ENCODE assay signal across 1 cellular context in genomic region chr7:158694650-158695049, GRCh38.
TF ChIP-seq lines count a peak whose summit lies in the region.

No MANE protein-coding gene starts in this region.

TF ChIP-seq in K562, 482 proteins besides CTCF, POLR2A, EP300 and RAD21 (continues in another document):
- no peak for TF ChIP-seq TAF9B (IDR thresholded peaks at IDR 0.05; ENCODE audit: partially characterized antibody)
- no peak for TF ChIP-seq ZNF224 (CRISPR knock-in tag; IDR thresholded peaks at IDR 0.05)
- TF ChIP-seq CREB3 (tag; conservative IDR thresholded peaks at IDR 0.05; ENCODE audit: low read depth), result no peak
- TF ChIP-seq TRIM25 (IDR thresholded peaks at IDR 0.05; ENCODE audit: borderline replicate concordance), result no peak
- no peak for TF ChIP-seq SRSF7 (optimal IDR thresholded peaks at IDR 0.05; ENCODE audit: low read depth, low read length)
- no peak for TF ChIP-seq ZNF212 (CRISPR knock-in tag; IDR thresholded peaks at IDR 0.05)
- no peak for TF ChIP-seq TFE3 (CRISPR knock-in tag; IDR thresholded peaks at IDR 0.05)
- TF ChIP-seq HDAC3 (IDR thresholded peaks at IDR 0.05; ENCODE audit: borderline replicate concordance, partially characterized antibody), result no peak
- TF ChIP-seq MEF2A (IDR thresholded peaks at IDR 0.05; ENCODE audit: control insufficient read depth, low read depth, low read length), result no peak
- 0 out of 2 replicates have a peak, but pooled peaks have one; percentile 31 for TF ChIP-seq ELF4 (CRISPR knock-in tag; IDR thresholded peaks at IDR 0.05)
- no peak for TF ChIP-seq SREBF1 (IDR thresholded peaks at IDR 0.05; ENCODE audit: borderline replicate concordance, low read depth, low read length)
- no peak for TF ChIP-seq FIP1L1 (IDR thresholded peaks at IDR 0.05; ENCODE audit: low read depth, low read length, poor library complexity, severe bottlenecking)
- TF ChIP-seq PTRF (tag; IDR thresholded peaks at IDR 0.05), result no peak
- no peak for TF ChIP-seq NCOR1 (IDR thresholded peaks at IDR 0.05)
- TF ChIP-seq ZNF699 (CRISPR knock-in tag; IDR thresholded peaks at IDR 0.05; ENCODE audit: insufficient replicate concordance), result no peak
- no peak for TF ChIP-seq GTF2B (IDR thresholded peaks at IDR 0.05; ENCODE audit: extremely low read depth, insufficient read length)
- TF ChIP-seq ATF3 (IDR thresholded peaks at IDR 0.05), result no peak
- TF ChIP-seq ATF3 (CRISPR knock-in tag; conservative IDR thresholded peaks at IDR 0.05), result no peak
- no peak for TF ChIP-seq ZNF707 (CRISPR knock-in tag; conservative IDR thresholded peaks at IDR 0.05)
- TF ChIP-seq ZNF282 (CRISPR knock-in tag; IDR thresholded peaks at IDR 0.05), result no peak
- no peak for TF ChIP-seq ZC3H8 (IDR thresholded peaks at IDR 0.05)
- peak; percentile 38; the same call in 1 of the 2 replicates for TF ChIP-seq RBFOX2 (IDR thresholded peaks at IDR 0.05; ENCODE audit: low read depth, low read length)
- TF ChIP-seq SUPT5H (IDR thresholded peaks at IDR 0.05), result peak; percentile 60
- TF ChIP-seq MEF2D (tag; conservative IDR thresholded peaks at IDR 0.05; ENCODE audit: low read depth), result no peak
- no peak for TF ChIP-seq ZNF583 (CRISPR knock-in tag; IDR thresholded peaks at IDR 0.05)
- no peak for TF ChIP-seq ZNF609 (CRISPR knock-in tag; IDR thresholded peaks at IDR 0.05; ENCODE audit: borderline replicate concordance)
- TF ChIP-seq HOXB6 (CRISPR knock-in tag; IDR thresholded peaks at IDR 0.05; ENCODE audit: borderline replicate concordance), result no peak
- TF ChIP-seq POLR2B (IDR thresholded peaks at IDR 0.05; ENCODE audit: low read depth, partially characterized antibody), result peak; percentile 68
- no peak for TF ChIP-seq AFF1 (IDR thresholded peaks at IDR 0.05; ENCODE audit: low read depth in 1 of 2, partially characterized antibody in 2 of 2)
- TF ChIP-seq ZNF444 (CRISPR knock-in tag; IDR thresholded peaks at IDR 0.05), result no peak
- no peak for TF ChIP-seq MCM2 (IDR thresholded peaks at IDR 0.05; ENCODE audit: low read depth)
- no peak for TF ChIP-seq MLLT1 (IDR thresholded peaks at IDR 0.05)
- TF ChIP-seq, protein P1, sequence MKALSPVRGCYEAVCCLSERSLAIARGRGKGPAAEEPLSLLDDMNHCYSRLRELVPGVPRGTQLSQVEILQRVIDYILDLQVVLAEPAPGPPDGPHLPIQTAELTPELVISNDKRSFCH (CRISPR knock-in tag; IDR thresholded peaks at IDR 0.05), result no peak
- TF ChIP-seq, protein P1 (tag; IDR thresholded peaks at IDR 0.05), result no peak
- TF ChIP-seq CBX5 (IDR thresholded peaks at IDR 0.05; ENCODE audit: borderline replicate concordance, low read depth), result no peak
- no peak for TF ChIP-seq BRCA1 (IDR thresholded peaks at IDR 0.05)
- TF ChIP-seq BRCA1 (CRISPR knock-in tag; IDR thresholded peaks at IDR 0.05), result no peak
- TF ChIP-seq, protein P2, sequence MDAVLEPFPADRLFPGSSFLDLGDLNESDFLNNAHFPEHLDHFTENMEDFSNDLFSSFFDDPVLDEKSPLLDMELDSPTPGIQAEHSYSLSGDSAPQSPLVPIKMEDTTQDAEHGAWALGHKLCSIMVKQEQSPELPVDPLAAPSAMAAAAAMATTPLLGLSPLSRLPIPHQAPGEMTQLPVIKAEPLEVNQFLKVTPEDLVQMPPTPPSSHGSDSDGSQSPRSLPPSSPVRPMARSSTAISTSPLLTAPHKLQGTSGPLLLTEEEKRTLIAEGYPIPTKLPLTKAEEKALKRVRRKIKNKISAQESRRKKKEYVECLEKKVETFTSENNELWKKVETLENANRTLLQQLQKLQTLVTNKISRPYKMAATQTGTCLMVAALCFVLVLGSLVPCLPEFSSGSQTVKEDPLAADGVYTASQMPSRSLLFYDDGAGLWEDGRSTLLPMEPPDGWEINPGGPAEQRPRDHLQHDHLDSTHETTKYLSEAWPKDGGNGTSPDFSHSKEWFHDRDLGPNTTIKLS (IDR thresholded peaks at IDR 0.05; ENCODE audit: borderline replicate concordance, low read depth), result no peak
- no peak for TF ChIP-seq PML (IDR thresholded peaks at IDR 0.05; ENCODE audit: low read length)
- no peak for TF ChIP-seq DNMT1 (IDR thresholded peaks at IDR 0.05)
- no peak for TF ChIP-seq BRD4 (IDR thresholded peaks at IDR 0.05)
- TF ChIP-seq L3MBTL2 (IDR thresholded peaks at IDR 0.05), result no peak
- TF ChIP-seq PKNOX1 (IDR thresholded peaks at IDR 0.05), result peak; percentile 81
- TF ChIP-seq ZNF717 (CRISPR knock-in tag; IDR thresholded peaks at IDR 0.05), result no peak
- no peak for TF ChIP-seq ZNF134 (CRISPR knock-in tag; conservative IDR thresholded peaks at IDR 0.05)
